19 cellular contexts compared by ENCODE assay signal in the genomic region with DNA sequence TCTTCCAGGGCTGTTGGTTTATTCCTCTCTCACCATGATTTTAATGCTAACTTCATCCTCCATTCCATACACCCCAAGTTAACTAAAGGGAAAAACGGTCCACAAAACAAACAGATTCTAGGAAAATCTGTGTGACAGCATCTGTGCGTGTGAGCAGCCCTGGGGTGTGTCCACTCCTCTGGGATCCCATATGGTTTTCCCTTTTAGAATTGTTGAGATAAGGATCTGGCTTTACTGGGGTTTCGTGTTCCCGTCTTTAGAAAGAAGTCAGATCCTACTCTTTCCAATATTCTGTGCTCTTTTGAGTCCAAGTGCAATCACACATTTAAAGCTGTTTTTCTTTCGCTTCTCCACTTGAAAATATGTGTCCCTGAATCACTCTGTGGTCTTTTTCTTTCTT.
A peak's percentile ranks its signal among the peaks of the same experiment; 100 is the strongest.
DNase-seq lines count a peak whose midpoint lies in the region; ATAC-seq and TF ChIP-seq lines count a peak whose summit lies in the region.
"Had no signal": no experiment of that assay in that cellular context is flagged by ENCODE, and none has a peak within 500 bp of the region (broad histone marks: within the 10 kb centered on the region; RNA-seq: fewer than 3 reads in every experiment).

No MANE protein-coding gene starts in this region.

- no peaks in the 10 kb centered on the region for H3K4me1 Mint-ChIP-seq in endodermal cell
- H3K4me1 Mint-ChIP-seq: activated CD4-positive, alpha-beta T cell treated with anti-CD3 and anti-CD28 coated beads, Interleukin-2, amount 10 ng/mL, durations not matched to agents 24 days and 14 days; naive thymus-derived CD8-positive, alpha-beta T cell had no signal

- H3K36me3 ChIP-seq in IMR-90 (ENCODE audit: control insufficient read depth, insufficient read depth, low read length) (no peaks in the 10 kb centered on the region), skeletal muscle tissue (ENCODE audit: control insufficient read depth in 3 of 3, insufficient read depth in 3 of 3, low read length in 3 of 3) (no peaks in the 10 kb centered on the region), endodermal cell (ENCODE audit: control insufficient read depth, insufficient read depth, low read length) (no peaks in the 10 kb centered on the region)
- H3K36me3 ChIP-seq: MG63 had no signal

- no peak overlapping the region for H4K5ac ChIP-seq in IMR-90 (ENCODE audit: low read depth, low read length)

- H2BK20ac ChIP-seq in IMR-90 (ENCODE audit: low read depth, low read length): peak overlapping the region; percentile 71

- ATAC-seq in IMR-90 (ENCODE audit: low read depth): no peak
- no peak for ATAC-seq in GM18519 (IDR thresholded peaks at IDR 0.05; ENCODE audit: low FRiP score, unreplicated experiment)
- ATAC-seq: naive thymus-derived CD8-positive, alpha-beta T cell had no signal

- peak overlapping the region; percentile 62 for H2BK120ac ChIP-seq in IMR-90 (ENCODE audit: low read depth, low read length)

- no peak overlapping the region for H2AFZ ChIP-seq in IMR-90 (replicated peaks; ENCODE audit: low read length, poor library complexity)

- H3K23ac ChIP-seq in IMR-90 (ENCODE audit: low read depth, low read length): peak overlapping the region; percentile 23; the same call in 1 of the 2 replicates

- no peak overlapping the region; a peak in 1 of 4 replicates for H4K8ac ChIP-seq in IMR-90 (ENCODE audit: low read depth in 2 of 2, low read length in 2 of 2)

- TF ChIP-seq CTCF in AG09319 (IDR thresholded peaks at IDR 0.05; ENCODE audit: low read depth, low read length): no peak
- TF ChIP-seq CTCF in IMR-90 (conservative IDR thresholded peaks at IDR 0.05; ENCODE audit: low read depth, low read length): no peak
- TF ChIP-seq CTCF in fibroblast of villous mesenchyme (IDR thresholded peaks at IDR 0.05; ENCODE audit: insufficient read depth, low read depth, low read length): no peak
- no peak for TF ChIP-seq CTCF in endodermal cell (conservative IDR thresholded peaks at IDR 0.05)

- TF ChIP-seq RAD21 in IMR-90 (IDR thresholded peaks at IDR 0.05; ENCODE audit: low read length): no peak

- dilution Hi-C loops in IMR-90 (cut with HindIII; ENCODE audit: low sequenced_read_pairs, unreplicated experiment): no loop called here

- no peaks in the 10 kb centered on the region for H3K27me3 Mint-ChIP-seq in endodermal cell (ENCODE audit: insufficient read depth)

- H3K4me2 ChIP-seq in IMR-90 (ENCODE audit: low read depth, low read length): no peak overlapping the region

- H3K27ac ChIP-seq in IMR-90 (ENCODE audit: insufficient read depth, low read length) (no peak overlapping the region), skeletal muscle tissue (ENCODE audit: low read depth, low read length) (peak overlapping the region; percentile 13), endodermal cell (ENCODE audit: low read depth, low read length) (no peak overlapping the region)

- CTCF ChIA-PET in IMR-90 (lab: Yijun Ruan, JAX): no interaction called here

- peak overlapping the region; percentile 14; the same call in 1 of the 2 replicates for H3K18ac ChIP-seq in IMR-90 (ENCODE audit: low read depth, low read length)

- H3K27me3 ChIP-seq in IMR-90 (ENCODE audit: control insufficient read depth, insufficient read depth, low read length): no peaks in the 10 kb centered on the region
- no peaks in the 10 kb centered on the region for H3K27me3 ChIP-seq in skeletal muscle tissue (ENCODE audit: control insufficient read depth in 3 of 3, insufficient read depth in 3 of 3, low read length in 3 of 3)
- H3K27me3 ChIP-seq in endodermal cell (ENCODE audit: control insufficient read depth, insufficient read depth, low read length, poor library complexity, severe bottlenecking): no peaks in the 10 kb centered on the region
- H3K27me3 ChIP-seq: MG63 had no signal

- H4K91ac ChIP-seq in IMR-90 (ENCODE audit: insufficient read depth, low read depth, low read length): no peak overlapping the region

- H2BK15ac ChIP-seq in IMR-90 (ENCODE audit: low read depth, low read length): peak overlapping the region; percentile 72; the same call in 1 of the 3 replicates

- no peaks in the 10 kb centered on the region for H3K36me3 Mint-ChIP-seq in endodermal cell (ENCODE audit: low read depth)
- H3K36me3 Mint-ChIP-seq: memory B cell; naive thymus-derived CD8-positive, alpha-beta T cell had no signal

- H3K56ac ChIP-seq in IMR-90 (ENCODE audit: extremely low read depth, insufficient read depth, low read length): no peak overlapping the region

- TF ChIP-seq POLR2A in IMR-90 (IDR thresholded peaks at IDR 0.05; ENCODE audit: low read depth, low read length): no peak

- peak overlapping the region; percentile 51; the same call in 1 of the 2 replicates for H3K4ac ChIP-seq in IMR-90 (ENCODE audit: low read depth, low read length)

- H3K4me3 ChIP-seq in IMR-90 (ENCODE audit: insufficient read depth, low read depth, low read length) (no peak overlapping the region), fibroblast of villous mesenchyme (ENCODE audit: low read depth, low read length) (no peak overlapping the region), skeletal muscle tissue (ENCODE audit: low read length in 3 of 3) (no peak overlapping the region), endodermal cell (ENCODE audit: low read length) (no peak overlapping the region)
- H3K4me3 ChIP-seq: MG63 had no signal

- H2AK9ac ChIP-seq in IMR-90 (replicated peaks; ENCODE audit: low read depth, low read length, poor library complexity): no peak overlapping the region

- H2AK5ac ChIP-seq in IMR-90 (ENCODE audit: low read depth, low read length): 0 out of 2 replicates have a peak overlapping the region, but pooled peaks have one; percentile 0

- BruUV-seq in IMR-90 (replicated peaks; lab: Mats Ljungman, UMichigan): no TSS peak

- no peak overlapping the region for H2BK5ac ChIP-seq in IMR-90 (ENCODE audit: low read depth, low read length, poor library complexity, severe bottlenecking)

- no peaks in the 10 kb centered on the region for H3K9me3 Mint-ChIP-seq in endodermal cell
- H3K9me3 Mint-ChIP-seq: activated CD4-positive, alpha-beta T cell treated with anti-CD3 and anti-CD28 coated beads, Interleukin-2, amount 10 ng/mL, durations not matched to agents 24 days and 14 days; memory B cell; naive thymus-derived CD8-positive, alpha-beta T cell had no signal

- peaks cover 0 to 5% of the 10 kb centered on the region in 2 experiments; a peak in 1 of 4 replicates for H3K79me1 ChIP-seq in IMR-90 (ENCODE audit: low read depth in 1 of 2, low read length in 2 of 2)

- peak overlapping the region; percentile 72 for H3K14ac ChIP-seq in IMR-90 (replicated peaks; ENCODE audit: low read depth, low read length)

- POLR2A ChIA-PET in IMR-90 (lab: Charles Lee; ENCODE audit: unreplicated experiment): no interaction called here

- H3K4me1 ChIP-seq in IMR-90 (ENCODE audit: control insufficient read depth, insufficient read depth, low read length) (peaks cover 14% of the 10 kb centered on the region), skeletal muscle tissue (ENCODE audit: control insufficient read depth in 3 of 3, insufficient read depth in 3 of 3, low read length in 3 of 3) (peaks cover 20 to 28% (median 23%) of the 10 kb centered on the region in 3 donors), endodermal cell (ENCODE audit: control insufficient read depth, insufficient read depth, low read length) (no peaks in the 10 kb centered on the region)

- peaks cover 17% of the 10 kb centered on the region for H3K9me1 ChIP-seq in IMR-90 (ENCODE audit: insufficient read depth, low read length)

- H3K4me3 Mint-ChIP-seq in endodermal cell: no peak overlapping the region
- H3K4me3 Mint-ChIP-seq: activated CD4-positive, alpha-beta T cell treated with anti-CD3 and anti-CD28 coated beads, Interleukin-2, amount 10 ng/mL, durations not matched to agents 24 days and 14 days; memory B cell; naive thymus-derived CD8-positive, alpha-beta T cell had no signal

- intact Hi-C loops in IMR-90 (cut with micrococcal nuclease): loop anchor here (2.0 to 5.0 kb wide), 2 partner anchors 59 to 76 kb away; no protein-coding TSS in a partner anchor
- intact Hi-C loops in posterior cingulate gyrus (cut with DNase I): no loop called here

- WGBS in IMR-90 (ENCODE audit: extremely low coverage in 2 of 2, insufficient read length in 1 of 2), 2 experiments: 80% methylated on average over 2 of the region's 5 CpGs; no CpG with 5 or more reads in 1 of the 2 experiments
- WGBS in endodermal cell (ENCODE audit: insufficient coverage in 1 of 2, insufficient read length in 1 of 2), 2 experiments: 83 to 91% methylated on average over 3 to 5 of the region's 5 CpGs

- no peaks in the 10 kb centered on the region for H4K20me1 ChIP-seq in IMR-90 (ENCODE audit: insufficient read depth, low read length)

- no peak overlapping the region for H3K27ac Mint-ChIP-seq in endodermal cell
- H3K27ac Mint-ChIP-seq: activated CD4-positive, alpha-beta T cell treated with anti-CD3 and anti-CD28 coated beads, Interleukin-2, amount 10 ng/mL, durations not matched to agents 24 days and 14 days; memory B cell; naive thymus-derived CD8-positive, alpha-beta T cell had no signal

- in situ Hi-C loops in IMR-90 (cut with MboI; ENCODE audit: low sequenced_read_pairs): no loop called here

- DNase-seq in AG09319 (ENCODE audit: extremely low read depth, low read depth): peak; percentile 54
- DNase-seq in IMR-90: no peak
- peak; percentile 88 for DNase-seq in fibroblast of villous mesenchyme (ENCODE audit: low read depth)
- DNase-seq in posterior cingulate gyrus: no peak
- no peak for DNase-seq in NCI-H345 (lab: John Stamatoyannopoulos, UW)
- no peak for DNase-seq in endodermal cell
- DNase-seq: activated CD4-positive, alpha-beta T cell treated with anti-CD3 and anti-CD28 coated beads, Interleukin-2, amount 10 ng/mL, durations not matched to agents 24 days and 14 days; activated CD8-positive, alpha-beta memory T cell treated with anti-CD3 and anti-CD28 coated beads, Interleukin-2, amount 50 U/mL, for 4 hours; activated effector memory CD4-positive, alpha-beta T cell treated with Interleukin-2 at 50 U/mL for 16 hours; AML-193; amniotic stem cell; COR-L47; MG63; naive thymus-derived CD8-positive, alpha-beta T cell; NCI-H187; RPMI8226 had no signal

- no peak overlapping the region for H3K9ac ChIP-seq in IMR-90 (ENCODE audit: low read depth, low read length)
- H3K9ac ChIP-seq in skeletal muscle tissue (ENCODE audit: low read depth in 1 of 3, low read length in 3 of 3): no peak overlapping the region
- H3K9ac ChIP-seq in endodermal cell (ENCODE audit: extremely low read depth, low read length, poor library complexity, severe bottlenecking): no peak overlapping the region

- H3K9me3 ChIP-seq in IMR-90 (ENCODE audit: control insufficient read depth, insufficient read depth, low read length): no peaks in the 10 kb centered on the region
- H3K9me3 ChIP-seq in skeletal muscle tissue (ENCODE audit: control insufficient read depth in 3 of 3, low read length in 3 of 3): peaks cover 0 to 2% (median 0%) of the 10 kb centered on the region in 3 donors
- no peaks in the 10 kb centered on the region for H3K9me3 ChIP-seq in endodermal cell (ENCODE audit: control insufficient read depth, low read length)
- H3K9me3 ChIP-seq: MG63 had no signal

TF ChIP-seq in IMR-90, 13 proteins besides CTCF, POLR2A, EP300 and RAD21 (continues in another document):
- no peak for TF ChIP-seq BHLHE40 (IDR thresholded peaks at IDR 0.05; ENCODE audit: low read depth, low read length)
- TF ChIP-seq NFE2L2 (IDR thresholded peaks at IDR 0.05; ENCODE audit: low read depth, low read length): no peak
- TF ChIP-seq MAZ (IDR thresholded peaks at IDR 0.05; ENCODE audit: borderline replicate concordance, low read depth, low read length): no peak

Comparison
In these comparisons a context has a peak if more than half of its experiments do, and no peak if none do; other contexts are left out.
1. DNase-seq: peak in AG09319 (single experiment) and fibroblast of villous mesenchyme (single experiment); none in IMR-90 (single experiment), posterior cingulate gyrus (0 of 10), NCI-H345 (single experiment) and endodermal cell (single experiment).